ENCODE assay signal across 9 cellular contexts in genomic region chr20:23161244-23161875, GRCh38.
DNase-seq lines count a peak whose midpoint lies in the region; ATAC-seq and TF ChIP-seq lines count a peak whose summit lies in the region.
"Had no signal": no experiment of that assay in that cellular context is flagged by ENCODE, and none has a peak within 500 bp of the region (broad histone marks: within the 10 kb centered on the region; RNA-seq: fewer than 3 reads in every experiment).

No MANE protein-coding gene starts in this region.

- no peak for DNase-seq in HFFc6
- peak; percentile 46 for DNase-seq in SKM-1 treated with dmso at 0.1 percent for 144 hours (lab: John Stamatoyannopoulos, UW; ENCODE audit: unreplicated experiment)
- no peak for DNase-seq in heart left ventricle
- DNase-seq in testis, result no peak
- no peak for DNase-seq in stimulated activated naive CD4-positive, alpha-beta T cell (lab: John Stamatoyannopoulos, UW)
- no peak for DNase-seq in DMS53 (lab: John Stamatoyannopoulos, UW)
- DNase-seq in COLO668 (lab: John Stamatoyannopoulos, UW; ENCODE audit: unreplicated experiment), result no peak
- DNase-seq: NCI-H187 had no signal

- H3K27me3 ChIP-seq in heart left ventricle (no peaks in the 10 kb centered on the region), testis (no peaks in the 10 kb centered on the region)
- H3K27me3 ChIP-seq: neural progenitor cell had no signal

- peaks cover 49% of the 10 kb centered on the region for H3K4me1 Mint-ChIP-seq in HFFc6 (ENCODE audit: low read depth)

- TF ChIP-seq CTCF in HFFc6 (IDR thresholded peaks at IDR 0.05) (no peak), heart left ventricle (IDR thresholded peaks at IDR 0.05) (no peak), testis (IDR thresholded peaks at IDR 0.05) (no peak)

- H3K36me3 ChIP-seq in heart left ventricle, result no peaks in the 10 kb centered on the region
- H3K36me3 ChIP-seq in testis (ENCODE audit: low read depth, missing control alignments), result no peaks in the 10 kb centered on the region
- H3K36me3 ChIP-seq: neural progenitor cell had no signal

- intact Hi-C loops in heart left ventricle (cut with DNase I), result no loop called here
- intact Hi-C loops in testis (cut with DNase I; ENCODE audit: low total_unique reads), result no loop called here

- H3K4me1 ChIP-seq in heart left ventricle (peaks cover 6 to 74% (median 51%) of the 10 kb centered on the region in 12 donors), testis (peaks cover 53% of the 10 kb centered on the region)

- no peaks in the 10 kb centered on the region for H3K9me3 Mint-ChIP-seq in HFFc6
- H3K9me3 Mint-ChIP-seq: neural progenitor cell had no signal

- H3K27me3 Mint-ChIP-seq in HFFc6 (ENCODE audit: insufficient read depth), result peaks cover 2% of the 10 kb centered on the region

- no peaks in the 10 kb centered on the region for H3K36me3 Mint-ChIP-seq in HFFc6 (ENCODE audit: low read depth)
- H3K36me3 Mint-ChIP-seq: neural progenitor cell had no signal

- H3K4me3 ChIP-seq in heart left ventricle (no peak overlapping the region), testis (no peak overlapping the region)
- H3K4me3 ChIP-seq: neural progenitor cell had no signal

- TF ChIP-seq POLR2A in heart left ventricle (IDR thresholded peaks at IDR 0.05), result no peak
- TF ChIP-seq POLR2A in testis (IDR thresholded peaks at IDR 0.05), result no peak

- 70 to 88% (median 77%) methylated on average over 15 to 17 of the region's 17 CpGs for WGBS in heart left ventricle, 4 donors
- whole genome bisulfite sequencing in testis, 2 donors, result 71% methylated on average over 12 to 17 of the region's 17 CpGs

- no peak overlapping the region for H3K4me3 Mint-ChIP-seq in HFFc6
- H3K4me3 Mint-ChIP-seq: neural progenitor cell had no signal

- H3K9me3 ChIP-seq in heart left ventricle (no peaks in the 10 kb centered on the region), testis (no peaks in the 10 kb centered on the region)

- H3K27ac ChIP-seq in heart left ventricle (peak overlapping the region; percentile 51 to 87 (median 68)), testis (peak overlapping the region; percentile 39 to 61)
- H3K27ac ChIP-seq: neural progenitor cell had no signal

- ATAC-seq in heart left ventricle, result peak; percentile 6 to 27 (median 12)

- H3K27ac Mint-ChIP-seq in HFFc6, result peak overlapping the region; percentile 52; the same call in 1 of the 2 replicates
- H3K27ac Mint-ChIP-seq: neural progenitor cell had no signal
